1 cellular context compared by ENCODE assay signal in the genomic region with DNA sequence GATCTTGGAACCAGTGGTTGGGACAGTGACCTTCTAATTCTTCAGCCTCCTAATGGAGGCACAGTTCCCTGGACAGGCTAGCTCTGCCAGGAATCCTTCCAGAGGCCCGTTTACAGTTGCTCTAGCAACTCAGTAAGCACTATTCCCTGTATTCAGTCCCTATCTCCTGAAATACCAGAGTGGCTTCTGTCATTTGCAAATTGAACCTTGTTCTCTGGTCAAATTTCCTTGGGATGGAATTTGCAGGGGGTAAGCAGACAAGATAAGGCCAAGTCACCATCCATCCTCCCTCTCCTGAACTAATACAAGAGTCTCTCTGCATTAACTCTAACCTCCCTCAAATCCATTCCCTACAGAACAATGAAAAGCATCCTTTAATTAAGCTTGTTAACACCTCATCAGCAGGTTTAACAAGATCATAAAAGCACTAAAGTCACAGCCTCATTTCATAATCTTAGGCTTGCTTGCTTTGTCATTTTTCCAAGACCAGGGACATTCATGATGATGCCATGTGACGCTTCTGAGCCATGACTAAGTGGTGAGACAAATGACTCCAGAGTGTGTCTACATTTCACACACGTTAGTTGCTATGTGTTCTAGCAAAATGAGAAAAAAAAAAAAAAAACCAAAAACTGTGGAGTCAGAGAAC.
TF ChIP-seq lines count a peak whose summit lies in the region.

No MANE protein-coding gene starts in this region.

TF ChIP-seq in HepG2, 621 proteins besides CTCF, POLR2A, EP300 and RAD21 (continued from another document and continues in another):
- TF ChIP-seq ZNF800 (CRISPR knock-in tag; IDR thresholded peaks at IDR 0.05) = 0 out of 2 replicates have a peak, but pooled peaks have one; percentile 27
- TF ChIP-seq ZNF792 (CRISPR knock-in tag; IDR thresholded peaks at IDR 0.05) = peak; percentile 75; the same call in 1 of the 2 replicates
- 0 out of 2 replicates have a peak, but pooled peaks have one; percentile 18 for TF ChIP-seq CCDC6 (CRISPR knock-in tag; IDR thresholded peaks at IDR 0.05)
- TF ChIP-seq, protein P1, sequence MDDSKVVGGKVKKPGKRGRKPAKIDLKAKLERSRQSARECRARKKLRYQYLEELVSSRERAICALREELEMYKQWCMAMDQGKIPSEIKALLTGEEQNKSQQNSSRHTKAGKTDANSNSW (CRISPR knock-in tag; IDR thresholded peaks at IDR 0.05; ENCODE audit: borderline replicate concordance) = 0 out of 2 replicates have a peak, but pooled peaks have one; percentile 55
- TF ChIP-seq, protein P2, sequence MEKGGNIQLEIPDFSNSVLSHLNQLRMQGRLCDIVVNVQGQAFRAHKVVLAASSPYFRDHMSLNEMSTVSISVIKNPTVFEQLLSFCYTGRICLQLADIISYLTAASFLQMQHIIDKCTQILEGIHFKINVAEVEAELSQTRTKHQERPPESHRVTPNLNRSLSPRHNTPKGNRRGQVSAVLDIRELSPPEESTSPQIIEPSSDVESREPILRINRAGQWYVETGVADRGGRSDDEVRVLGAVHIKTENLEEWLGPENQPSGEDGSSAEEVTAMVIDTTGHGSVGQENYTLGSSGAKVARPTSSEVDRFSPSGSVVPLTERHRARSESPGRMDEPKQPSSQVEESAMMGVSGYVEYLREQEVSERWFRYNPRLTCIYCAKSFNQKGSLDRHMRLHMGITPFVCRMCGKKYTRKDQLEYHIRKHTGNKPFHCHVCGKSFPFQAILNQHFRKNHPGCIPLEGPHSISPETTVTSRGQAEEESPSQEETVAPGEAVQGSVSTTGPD (CRISPR knock-in tag; IDR thresholded peaks at IDR 0.05) = 0 out of 2 replicates have a peak, but pooled peaks have one; percentile 54
- TF ChIP-seq SIX4 (CRISPR knock-in tag; IDR thresholded peaks at IDR 0.05) = 0 out of 2 replicates have a peak, but pooled peaks have one; percentile 19
- TF ChIP-seq ASH2L (IDR thresholded peaks at IDR 0.05; ENCODE audit: insufficient read length, low read depth, low read length) = peak; percentile 56
- TF ChIP-seq SAP130 (CRISPR knock-in tag; IDR thresholded peaks at IDR 0.05; ENCODE audit: low read depth) = peak; percentile 74
- TF ChIP-seq ZSCAN9 (CRISPR knock-in tag; IDR thresholded peaks at IDR 0.05; ENCODE audit: borderline replicate concordance) = peak; percentile 68; the same call in 1 of the 2 replicates
- TF ChIP-seq HNF4G (IDR thresholded peaks at IDR 0.05; ENCODE audit: borderline replicate concordance, low read depth, low read length) = peak; percentile 88
- peak; percentile 51; the same call in 1 of the 2 replicates for TF ChIP-seq HNF4G (CRISPR knock-in tag; IDR thresholded peaks at IDR 0.05; ENCODE audit: borderline replicate concordance, low read depth)
- peak; percentile 60; the same call in 1 of the 2 replicates for TF ChIP-seq ZNF275 (CRISPR knock-in tag; IDR thresholded peaks at IDR 0.05; ENCODE audit: borderline replicate concordance)
- peak; percentile 38; the same call in 1 of the 2 replicates for TF ChIP-seq HMG20A (CRISPR knock-in tag; IDR thresholded peaks at IDR 0.05; ENCODE audit: borderline replicate concordance)
- TF ChIP-seq KDM5B (CRISPR knock-in tag; IDR thresholded peaks at IDR 0.05; ENCODE audit: borderline replicate concordance) = no peak
- TF ChIP-seq TBX3 (IDR thresholded peaks at IDR 0.05; ENCODE audit: borderline replicate concordance) = peak; percentile 68; the same call in 1 of the 2 replicates
- no peak for TF ChIP-seq SIN3A (IDR thresholded peaks at IDR 0.05; ENCODE audit: borderline replicate concordance, low read depth, low read length)
- no peak for TF ChIP-seq PTBP1 (IDR thresholded peaks at IDR 0.05; ENCODE audit: low read depth, low read length, poor library complexity, severe bottlenecking)
- no peak for TF ChIP-seq YY1 (IDR thresholded peaks at IDR 0.05; ENCODE audit: insufficient read depth, insufficient replicate concordance, low read depth, low read length)
- TF ChIP-seq DMTF1 (CRISPR knock-in tag; IDR thresholded peaks at IDR 0.05) = no peak
- peak; percentile 63; the same call in 1 of the 2 replicates for TF ChIP-seq HDAC1 (CRISPR knock-in tag; IDR thresholded peaks at IDR 0.05)
- TF ChIP-seq, protein P3, sequence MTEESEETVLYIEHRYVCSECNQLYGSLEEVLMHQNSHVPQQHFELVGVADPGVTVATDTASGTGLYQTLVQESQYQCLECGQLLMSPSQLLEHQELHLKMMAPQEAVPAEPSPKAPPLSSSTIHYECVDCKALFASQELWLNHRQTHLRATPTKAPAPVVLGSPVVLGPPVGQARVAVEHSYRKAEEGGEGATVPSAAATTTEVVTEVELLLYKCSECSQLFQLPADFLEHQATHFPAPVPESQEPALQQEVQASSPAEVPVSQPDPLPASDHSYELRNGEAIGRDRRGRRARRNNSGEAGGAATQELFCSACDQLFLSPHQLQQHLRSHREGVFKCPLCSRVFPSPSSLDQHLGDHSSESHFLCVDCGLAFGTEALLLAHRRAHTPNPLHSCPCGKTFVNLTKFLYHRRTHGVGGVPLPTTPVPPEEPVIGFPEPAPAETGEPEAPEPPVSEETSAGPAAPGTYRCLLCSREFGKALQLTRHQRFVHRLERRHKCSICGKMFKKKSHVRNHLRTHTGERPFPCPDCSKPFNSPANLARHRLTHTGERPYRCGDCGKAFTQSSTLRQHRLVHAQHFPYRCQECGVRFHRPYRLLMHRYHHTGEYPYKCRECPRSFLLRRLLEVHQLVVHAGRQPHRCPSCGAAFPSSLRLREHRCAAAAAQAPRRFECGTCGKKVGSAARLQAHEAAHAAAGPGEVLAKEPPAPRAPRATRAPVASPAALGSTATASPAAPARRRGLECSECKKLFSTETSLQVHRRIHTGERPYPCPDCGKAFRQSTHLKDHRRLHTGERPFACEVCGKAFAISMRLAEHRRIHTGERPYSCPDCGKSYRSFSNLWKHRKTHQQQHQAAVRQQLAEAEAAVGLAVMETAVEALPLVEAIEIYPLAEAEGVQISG (CRISPR knock-in tag; IDR thresholded peaks at IDR 0.05) = no peak; the same call in 1 of the 2 replicates
- TF ChIP-seq SOX6 (IDR thresholded peaks at IDR 0.05) = no peak
- peak; percentile 75 for TF ChIP-seq SOX6 (CRISPR knock-in tag; IDR thresholded peaks at IDR 0.05)
- TF ChIP-seq ZNF263 (CRISPR knock-in tag; IDR thresholded peaks at IDR 0.05) = peak; percentile 79
- TF ChIP-seq CAMTA2 (CRISPR knock-in tag; IDR thresholded peaks at IDR 0.05; ENCODE audit: borderline replicate concordance) = 0 out of 2 replicates have a peak, but pooled peaks have one; percentile 35
- TF ChIP-seq CBX2 (IDR thresholded peaks at IDR 0.05; ENCODE audit: low read depth, low read length) = no peak
- TF ChIP-seq CBX2 (CRISPR knock-in tag; IDR thresholded peaks at IDR 0.05; ENCODE audit: low read depth) = no peak
- no peak for TF ChIP-seq NONO (IDR thresholded peaks at IDR 0.05)
- peak; percentile 32; the same call in 1 of the 2 replicates for TF ChIP-seq NONO (CRISPR knock-in tag; conservative IDR thresholded peaks at IDR 0.05)
- no peak for TF ChIP-seq ZNF615 (CRISPR knock-in tag; IDR thresholded peaks at IDR 0.05; ENCODE audit: borderline replicate concordance)
- TF ChIP-seq PCBP1 (IDR thresholded peaks at IDR 0.05; ENCODE audit: borderline replicate concordance, low read depth, low read length) = no peak
- TF ChIP-seq, protein P4, sequence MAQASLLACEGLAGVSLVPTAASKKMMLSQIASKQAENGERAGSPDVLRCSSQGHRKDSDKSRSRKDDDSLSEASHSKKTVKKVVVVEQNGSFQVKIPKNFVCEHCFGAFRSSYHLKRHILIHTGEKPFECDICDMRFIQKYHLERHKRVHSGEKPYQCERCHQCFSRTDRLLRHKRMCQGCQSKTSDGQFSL (CRISPR knock-in tag; IDR thresholded peaks at IDR 0.05) = no peak
- 0 out of 2 replicates have a peak, but pooled peaks have one; percentile 35 for TF ChIP-seq ZBTB10 (CRISPR knock-in tag; IDR thresholded peaks at IDR 0.05; ENCODE audit: borderline replicate concordance)
- no peak for TF ChIP-seq TERF1 (CRISPR knock-in tag; IDR thresholded peaks at IDR 0.05)
- no peak for TF ChIP-seq PHF5A (CRISPR knock-in tag; IDR thresholded peaks at IDR 0.05; ENCODE audit: low read depth, unreplicated experiment)
- peak; percentile 52; the same call in 1 of the 2 replicates for TF ChIP-seq ZBTB26 (CRISPR knock-in tag; IDR thresholded peaks at IDR 0.05; ENCODE audit: borderline replicate concordance)
- TF ChIP-seq NBN (conservative IDR thresholded peaks at IDR 0.05) = no peak
- no peak for TF ChIP-seq ELK4 (CRISPR knock-in tag; IDR thresholded peaks at IDR 0.05; ENCODE audit: borderline replicate concordance)
- TF ChIP-seq ZNF652 (CRISPR knock-in tag; IDR thresholded peaks at IDR 0.05; ENCODE audit: borderline replicate concordance, low read depth) = no peak
- no peak for TF ChIP-seq SATB2 (CRISPR knock-in tag; IDR thresholded peaks at IDR 0.05)
